ENCODE assay signal across 8 cellular contexts in the genomic region with DNA sequence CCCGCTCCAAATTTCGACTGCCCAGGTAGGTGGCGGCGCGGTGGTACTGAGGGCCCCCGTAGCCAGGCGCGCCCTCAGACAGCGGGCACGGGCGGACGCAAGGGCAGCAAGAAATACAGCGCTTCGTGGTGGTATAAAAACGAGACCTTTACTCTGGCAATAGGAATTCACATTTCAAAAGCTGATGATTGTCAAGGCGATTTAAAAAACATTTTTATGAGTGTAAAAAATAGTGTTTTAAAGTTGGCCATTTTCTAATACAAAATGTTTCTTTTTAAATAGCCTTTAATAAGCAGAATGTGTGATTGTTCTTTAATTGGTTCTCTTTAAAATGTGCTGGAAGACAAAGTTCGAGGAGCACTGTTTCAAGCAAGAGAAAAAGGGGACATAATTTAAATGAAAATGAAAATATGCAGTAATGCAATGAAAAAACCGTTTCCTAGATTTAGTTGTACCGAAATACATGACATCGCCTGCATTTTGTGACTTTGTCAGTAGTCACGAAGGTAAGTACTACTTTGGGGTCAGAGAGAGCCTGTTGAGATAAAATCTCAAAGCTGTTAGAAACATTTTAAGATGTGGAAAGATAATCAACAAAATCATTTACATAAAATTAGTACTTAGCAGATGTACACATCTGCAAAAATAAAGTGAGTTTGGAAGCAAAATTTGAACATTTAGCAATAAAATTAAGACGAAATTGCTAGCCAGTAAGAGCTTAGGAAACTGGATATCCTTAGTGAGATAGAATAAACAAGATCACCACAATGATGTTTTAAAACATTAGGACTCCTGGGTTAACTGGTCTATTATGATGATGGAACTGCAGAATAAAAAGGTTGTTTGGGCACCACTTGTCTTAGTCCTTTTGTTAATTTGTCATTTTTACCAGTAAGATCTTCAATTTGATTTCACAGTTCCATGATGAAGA. TPM values are rescaled to one million over a fixed set of nuclear protein-coding genes. Genes with fewer than 3 reads are reported as not detected.
DNase-seq lines count a peak whose midpoint lies in the region; ATAC-seq, FAIRE-seq and TF ChIP-seq lines count a peak whose summit lies in the region.

No MANE protein-coding gene starts in this region.

- peak overlapping the region; percentile 95 for H3K4me3 ChIP-seq in HUES48 (ENCODE audit: low read depth, low read length)
- peak overlapping the region; percentile 85 to 90 for H3K4me3 ChIP-seq in kidney (ENCODE audit: low read length in 2 of 2)

- H3K27me3 ChIP-seq in HUES48 (ENCODE audit: control insufficient read depth, insufficient read depth, low read length): no peaks in the 10 kb centered on the region; the same call in 1 of the 2 replicates

- H3K4me1 Mint-ChIP-seq in activated naive CD8-positive, alpha-beta T cell treated with anti-CD3 and anti-CD28 coated beads, Interleukin-2, amount 50 U/mL, for 24 hours: peaks cover 69% of the 10 kb centered on the region

- TF ChIP-seq CTCF in C4-2B (conservative IDR thresholded peaks at IDR 0.05): no peak
- TF ChIP-seq CTCF in kidney (IDR thresholded peaks at IDR 0.05; ENCODE audit: borderline replicate concordance, extremely low read depth, insufficient read depth): no peak

- H3K9ac ChIP-seq in HUES48 (ENCODE audit: low read depth, low read length) (peak overlapping the region; percentile 58), kidney (ENCODE audit: low read length in 2 of 2) (peak overlapping the region; percentile 78 to 86)

- H3K9me3 ChIP-seq in HUES48 (ENCODE audit: control insufficient read depth, insufficient read depth, low read length) (no peaks in the 10 kb centered on the region), kidney (ENCODE audit: control insufficient read depth in 1 of 2, low read length in 2 of 2) (no peaks in the 10 kb centered on the region)

- H3K4me1 ChIP-seq in HUES48 (ENCODE audit: control insufficient read depth, insufficient read depth, low read length): peaks cover 54% of the 10 kb centered on the region
- H3K4me1 ChIP-seq in kidney (ENCODE audit: control insufficient read depth in 1 of 2, insufficient read depth in 1 of 2, low read depth in 1 of 2, low read length in 2 of 2): peaks cover 6 to 8% of the 10 kb centered on the region in 2 donors

- FAIRE-seq in kidney (lab: Jason Lieb, UNC): no peak

- ATAC-seq in activated naive CD8-positive, alpha-beta T cell treated with anti-CD3 and anti-CD28 coated beads, Interleukin-2, amount 50 U/mL, for 24 hours: no peak

- H3K9me3 Mint-ChIP-seq in activated naive CD8-positive, alpha-beta T cell treated with anti-CD3 and anti-CD28 coated beads, Interleukin-2, amount 50 U/mL, for 24 hours: no peaks in the 10 kb centered on the region

- peaks cover 29% of the 10 kb centered on the region for H3K36me3 Mint-ChIP-seq in activated naive CD8-positive, alpha-beta T cell treated with anti-CD3 and anti-CD28 coated beads, Interleukin-2, amount 50 U/mL, for 24 hours (ENCODE audit: low read depth)

- peak overlapping the region; percentile 83 for H3K27ac Mint-ChIP-seq in activated naive CD8-positive, alpha-beta T cell treated with anti-CD3 and anti-CD28 coated beads, Interleukin-2, amount 50 U/mL, for 24 hours

- H3K27ac ChIP-seq in C4-2B (peak overlapping the region; percentile 88), HUES48 (ENCODE audit: low read depth, low read length) (peak overlapping the region; percentile 89), kidney (ENCODE audit: low read depth in 2 of 2, low read length in 2 of 2) (peak overlapping the region; percentile 90 to 93), temporal lobe (ENCODE audit: low read depth, low read length) (peak overlapping the region; percentile 81)

- no peaks in the 10 kb centered on the region for H3K27me3 Mint-ChIP-seq in activated naive CD8-positive, alpha-beta T cell treated with anti-CD3 and anti-CD28 coated beads, Interleukin-2, amount 50 U/mL, for 24 hours

- H3K36me3 ChIP-seq in HUES48 (ENCODE audit: control insufficient read depth, insufficient read depth, low read length) (peaks cover 16% of the 10 kb centered on the region), kidney (ENCODE audit: control insufficient read depth in 1 of 2, insufficient read depth in 2 of 2, low read length in 2 of 2) (no peaks in the 10 kb centered on the region)

- intact Hi-C loops in kidney (cut with DNase I): no loop called here

- peak overlapping the region; percentile 96 for H3K4me3 Mint-ChIP-seq in activated naive CD8-positive, alpha-beta T cell treated with anti-CD3 and anti-CD28 coated beads, Interleukin-2, amount 50 U/mL, for 24 hours

- DNase-seq in activated naive CD8-positive, alpha-beta T cell treated with anti-CD3 and anti-CD28 coated beads, Interleukin-2, amount 50 U/mL, for 24 hours: no peak
- no peak for DNase-seq in kidney
- no peak for DNase-seq in stimulated activated CD4-positive, alpha-beta T cell treated with anti-CD3 and anti-CD28 coated beads, Interleukin-4, amount 100 ng/mL, for 4 hours
- no peak for DNase-seq in NCI-H1436 treated with DMSO at 0.1 percent for 48 hours (lab: John Stamatoyannopoulos, UW)
- DNase-seq in HCEC 1CT: no peak

RNA-seq across cellular contexts. Expression of gene PSMG1, which starts 1.1 kb away (rescaled TPM):
- total RNA-seq in kidney (25.9 TPM), temporal lobe (10.8 TPM)
- polyA plus RNA-seq in kidney (ENCODE audit: insufficient read depth, low read depth, low replicate concordance): 50.8 TPM
